In genomic region chr10:21032587-21033319, GRCh38 we compare ENCODE assay signal across 16 cellular contexts.
DNase-seq lines count a peak whose midpoint lies in the region; ATAC-seq and TF ChIP-seq lines count a peak whose summit lies in the region.
"Had no signal": no experiment of that assay in that cellular context is flagged by ENCODE, and none has a peak within 500 bp of the region (broad histone marks: within the 10 kb centered on the region; RNA-seq: fewer than 3 reads in every experiment).

No MANE protein-coding gene starts in this region.

- H3K27ac Mint-ChIP-seq in Calu3 (ENCODE audit: unreplicated experiment) = peak overlapping the region; percentile 55
- H3K27ac Mint-ChIP-seq in activated naive CD4-positive, alpha-beta T cell treated with anti-CD3 and anti-CD28 coated beads, Interleukin-2, amount 50 U/mL, for 72 hours = no peak overlapping the region
- H3K27ac Mint-ChIP-seq: B cell; CD8-positive, alpha-beta T cell had no signal

- intact Hi-C loops in Calu3 (cut with micrococcal nuclease; ENCODE audit: unreplicated experiment) = no loop called here

- peaks cover 2% of the 10 kb centered on the region for H3K9me3 Mint-ChIP-seq in Calu3 (ENCODE audit: low read depth, unreplicated experiment)
- H3K9me3 Mint-ChIP-seq in activated naive CD4-positive, alpha-beta T cell treated with anti-CD3 and anti-CD28 coated beads, Interleukin-2, amount 50 U/mL, for 72 hours = peaks cover 13 to 19% of the 10 kb centered on the region in 2 donors

- peaks cover 9% of the 10 kb centered on the region for H3K36me3 Mint-ChIP-seq in Calu3 (ENCODE audit: insufficient read depth, unreplicated experiment)
- peaks cover 0 to 7% of the 10 kb centered on the region in 2 donors for H3K36me3 Mint-ChIP-seq in activated naive CD4-positive, alpha-beta T cell treated with anti-CD3 and anti-CD28 coated beads, Interleukin-2, amount 50 U/mL, for 72 hours
- H3K36me3 Mint-ChIP-seq: CD4-positive, CD25-positive, alpha-beta regulatory T cell; CD8-positive, alpha-beta T cell had no signal

- no TSS peak for BruUV-seq in Calu3 (replicated peaks; lab: Mats Ljungman, UMichigan)

- CTCF ChIA-PET in Calu3 (lab: Charles Lee) = interaction anchor here (0.5 kb wide), 1 partner anchor 663 kb away, joined by 3 read pairs; no protein-coding TSS in a partner anchor

- DNase-seq in Calu3 (no peak), NCI-H146 treated with DMSO at 0.1 percent for 48 hours (lab: John Stamatoyannopoulos, UW; ENCODE audit: unreplicated experiment) (peak; percentile 79), mucosa of gallbladder (ENCODE audit: low spot score) (peak; percentile 31), GM03348 (ENCODE audit: low spot score) (no peak)
- no peak for DNase-seq in activated naive CD4-positive, alpha-beta T cell treated with anti-CD3 and anti-CD28 coated beads, Interleukin-2, amount 50 U/mL, for 72 hours (ENCODE audit: low spot score in 2 of 2)
- DNase-seq in NK-92 treated with Interleukin-12 subunit alpha and Interleukin-12 subunit beta, amount 100 ng/mL, for 24 hours (lab: John Stamatoyannopoulos, UW) = no peak
- DNase-seq: Caco-2; CD4-positive, CD25-positive, alpha-beta regulatory T cell; CD8-positive, alpha-beta T cell; DMS53; DMS79 treated with DMSO at 0.1 percent for 48 hours; GF-D8; GM23248; H7; HCEC 1CT had no signal

- ATAC-seq in activated naive CD4-positive, alpha-beta T cell treated with anti-CD3 and anti-CD28 coated beads, Interleukin-2, amount 50 U/mL, for 72 hours = no peak
- ATAC-seq: CD8-positive, alpha-beta T cell had no signal

- H3K4me1 Mint-ChIP-seq in Calu3 (ENCODE audit: low read depth, unreplicated experiment) = peaks cover 36% of the 10 kb centered on the region
- H3K4me1 Mint-ChIP-seq: B cell had no signal

- no peaks in the 10 kb centered on the region for H3K27me3 Mint-ChIP-seq in Calu3 (ENCODE audit: unreplicated experiment)
- H3K27me3 Mint-ChIP-seq: B cell; CD4-positive, CD25-positive, alpha-beta regulatory T cell had no signal

- TF ChIP-seq CTCF in Calu3 (IDR thresholded peaks at IDR 0.05; ENCODE audit: unreplicated experiment) = no peak

- H3K4me3 Mint-ChIP-seq in Calu3 (ENCODE audit: low read depth, unreplicated experiment) = no peak overlapping the region
- H3K4me3 Mint-ChIP-seq: B cell; CD4-positive, CD25-positive, alpha-beta regulatory T cell; CD8-positive, alpha-beta T cell had no signal

Comparison
In these comparisons a context has a peak if more than half of its experiments do, and no peak if none do; other contexts are left out.
1. DNase-seq: peak in NCI-H146 treated with DMSO at 0.1 percent for 48 hours (single experiment) and mucosa of gallbladder (single experiment); none in Calu3 (single experiment), activated naive CD4-positive, alpha-beta T cell treated with anti-CD3 and anti-CD28 coated beads, Interleukin-2, amount 50 U/mL, for 72 hours (0 of 2), GM03348 (single experiment) and NK-92 treated with Interleukin-12 subunit alpha and Interleukin-12 subunit beta, amount 100 ng/mL, for 24 hours (single experiment).